9 cellular contexts compared by ENCODE assay signal in genomic region chr11:130403301-130403804, GRCh38. TPM values are rescaled to one million over a fixed set of nuclear protein-coding genes. Genes with fewer than 3 reads are reported as not detected.
DNase-seq lines count a peak whose midpoint lies in the region; ATAC-seq lines count a peak whose summit lies in the region.
"Had no signal": no experiment of that assay in that cellular context is flagged by ENCODE, and none has a peak within 500 bp of the region (broad histone marks: within the 10 kb centered on the region; RNA-seq: fewer than 3 reads in every experiment).

No MANE protein-coding gene starts in this region.

- intact Hi-C loops in activated naive CD4-positive, alpha-beta T cell treated with anti-CD3 and anti-CD28 coated beads for 36 hours (cut with micrococcal nuclease): no loop called here

- H3K27ac Mint-ChIP-seq in activated naive CD4-positive, alpha-beta T cell treated with anti-CD3 and anti-CD28 coated beads for 36 hours: no peak overlapping the region

- H3K4me3 Mint-ChIP-seq in activated naive CD4-positive, alpha-beta T cell treated with anti-CD3 and anti-CD28 coated beads for 36 hours: no peak overlapping the region

- H3K4me1 ChIP-seq in SJCRH30: peaks cover 10% of the 10 kb centered on the region; the same call in 1 of the 2 replicates

- peak overlapping the region; percentile 34 for H3K27ac ChIP-seq in SJCRH30

- H3K27me3 ChIP-seq in SJCRH30: 0 out of 2 replicates have a peak, but pooled peaks cover 3% of the 10 kb centered on the region

- H3K27me3 Mint-ChIP-seq in activated naive CD4-positive, alpha-beta T cell treated with anti-CD3 and anti-CD28 coated beads for 36 hours (ENCODE audit: low read depth): peaks cover 13% of the 10 kb centered on the region

- no peaks in the 10 kb centered on the region for H3K9me3 Mint-ChIP-seq in activated naive CD4-positive, alpha-beta T cell treated with anti-CD3 and anti-CD28 coated beads for 36 hours

- no peak for ATAC-seq in GM21381 (IDR thresholded peaks at IDR 0.05; ENCODE audit: unreplicated experiment)

- H3K36me3 Mint-ChIP-seq in activated naive CD4-positive, alpha-beta T cell treated with anti-CD3 and anti-CD28 coated beads for 36 hours (ENCODE audit: low read depth): no peaks in the 10 kb centered on the region

- no peaks in the 10 kb centered on the region for H3K9me3 ChIP-seq in SJCRH30 (replicated peaks)

- no peaks in the 10 kb centered on the region for H3K36me3 ChIP-seq in SJCRH30

- DNase-seq in AG08395 (ENCODE audit: low spot score): peak; percentile 83
- peak; percentile 68 to 75 for DNase-seq in SJCRH30
- peak; percentile 63 for DNase-seq in fibroblast of the conjunctiva (ENCODE audit: low read depth)
- peak; percentile 78 for DNase-seq in non-pigmented ciliary epithelial cell (ENCODE audit: low read depth)
- no peak for DNase-seq in SW480 (ENCODE audit: low spot score)
- DNase-seq in activated naive CD4-positive, alpha-beta T cell treated with anti-CD3 and anti-CD28 coated beads for 36 hours: no peak
- DNase-seq in NCI-H1694 (lab: John Stamatoyannopoulos, UW): no peak

- CTCF ChIA-PET in activated naive CD4-positive, alpha-beta T cell treated with anti-CD3 and anti-CD28 coated beads for 36 hours (lab: Charles Lee): no interaction called here

- no peak overlapping the region for H3K4me3 ChIP-seq in SJCRH30

- H3K4me1 Mint-ChIP-seq in activated naive CD4-positive, alpha-beta T cell treated with anti-CD3 and anti-CD28 coated beads for 36 hours (ENCODE audit: low read depth): peaks cover 11% of the 10 kb centered on the region

RNA-seq across cellular contexts. Expression of gene ADAMTS8, which starts 25.1 kb away (rescaled TPM):
- 0.05 TPM in 1 of 2 replicates, not detected in the other for total RNA-seq in SJCRH30 (2014; rRNA removed; shearing (Covaris generic))
- not detected for total RNA-seq in activated naive CD4-positive, alpha-beta T cell treated with anti-CD3 and anti-CD28 coated beads for 36 hours
- total RNA-seq: dermis microvascular lymphatic vessel endothelial cell had no signal

RNA-seq across cellular contexts. Expression of gene ADAMTS15, which starts 45.1 kb away (rescaled TPM):
- total RNA-seq in SJCRH30 (2014; rRNA removed; shearing (Covaris generic)): 6.9 and 7.9 TPM in 2 replicates
- total RNA-seq in activated naive CD4-positive, alpha-beta T cell treated with anti-CD3 and anti-CD28 coated beads for 36 hours: not detected

Comparison
In these comparisons a context has a peak if more than half of its experiments do, and no peak if none do; other contexts are left out.
1. DNase-seq: peak in AG08395 (single experiment), SJCRH30 (2 of 2), fibroblast of the conjunctiva (single experiment) and non-pigmented ciliary epithelial cell (single experiment); none in SW480 (single experiment), activated naive CD4-positive, alpha-beta T cell treated with anti-CD3 and anti-CD28 coated beads for 36 hours (single experiment) and NCI-H1694 (single experiment).